18 cellular contexts compared by ENCODE assay signal in the genomic region with DNA sequence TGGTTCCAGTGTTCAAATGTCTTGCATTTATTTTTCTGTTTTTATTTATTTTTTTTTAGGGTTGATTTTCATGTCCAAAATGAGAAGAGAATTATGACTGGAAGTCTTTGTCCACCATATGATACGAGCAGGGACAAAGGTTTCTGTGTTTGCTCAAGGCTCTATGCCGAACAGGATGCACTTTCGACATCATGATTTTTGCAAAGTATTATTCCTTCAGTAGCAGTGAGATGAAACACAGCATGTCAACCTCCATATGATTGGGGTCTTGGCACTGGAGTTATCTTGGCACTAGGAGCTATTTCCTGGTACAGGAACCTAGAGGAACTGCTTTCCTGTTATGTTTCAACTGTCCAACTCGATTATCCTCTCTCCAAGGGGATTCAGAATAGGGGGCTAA.
"Had no signal": no experiment of that assay in that cellular context is flagged by ENCODE, and none has a peak within 500 bp of the region (broad histone marks: within the 10 kb centered on the region; RNA-seq: fewer than 3 reads in every experiment).

No MANE protein-coding gene starts in this region.

- DNase-seq: central memory CD4-positive, alpha-beta T cell; effector CD4-positive, alpha-beta T cell; endodermal cell; immature natural killer cell; kidney; left cardiac atrium; left ventricle myocardium inferior; lower lobe of right lung; mesenchymal stem cell; naive B cell; nephron progenitor cell; right cardiac atrium; small intestine; stimulated activated CD4-positive, alpha-beta T cell treated with anti-CD3 and anti-CD28 coated beads, Interleukin-2, amount 100 ng/mL, for 48 hours; stimulated activated naive CD4-positive, alpha-beta T cell treated with Interleukin-2 at 50 U/mL for 16 hours; trophoblast cell had no signal

- ATAC-seq: esophagus mucosa, gastroesophageal sphincter, left cardiac atrium, lower lobe of right lung, right cardiac atrium had no signal
